28 cellular contexts compared by ENCODE assay signal in genomic region chr9:35060548-35061207, GRCh38.
"Had no signal": no experiment of that assay in that cellular context is flagged by ENCODE, and none has a peak within 500 bp of the region (broad histone marks: within the 10 kb centered on the region; RNA-seq: fewer than 3 reads in every experiment).

No MANE protein-coding gene starts in this region.

- H3K27ac Mint-ChIP-seq: activated B cell treated with CpG ODN at 0.5 μM for 24 hours; activated CD4-positive, alpha-beta memory T cell treated with anti-CD3 and anti-CD28 coated beads, Interleukin-2, amount 10 ng/mL, durations not matched to agents 7 days and 5 days; activated T-cell treated with anti-CD3 and anti-CD28 coated beads, Interleukin-2, amount 50 U/mL, for 72 hours; activated T-helper 2 cell treated with anti-CD3 and anti-CD28 coated beads, Interferon-gamma antibody, Interleukin-2, Interleukin-4, amounts not matched to agents 10 μg/mL and 5 μg/mL and 100 μg/mL, durations not matched to agents 14 hours and 24 hours and 36 hours; T-cell had no signal

- FAIRE-seq: TTC549 had no signal

- H3K4me2 ChIP-seq: KMS-11 had no signal

- H3K9ac ChIP-seq: KMS-11 had no signal

- H3K4me1 ChIP-seq: ascending aorta had no signal

- ATAC-seq: activated T-cell treated with anti-CD3 and anti-CD28 coated beads, Interleukin-2, amount 50 U/mL, for 72 hours; Panc1; Right ventricle myocardium inferior; T-cell had no signal

- H3K27me3 Mint-ChIP-seq: activated B cell treated with CpG ODN at 0.5 μM for 24 hours; activated CD4-positive, alpha-beta memory T cell treated with anti-CD3 and anti-CD28 coated beads, Interleukin-2, amount 10 ng/mL, durations not matched to agents 7 days and 5 days; activated naive CD4-positive, alpha-beta T cell treated with anti-CD3 and anti-CD28 coated beads, Interleukin-2, amount 50 U/mL, for 24 hours; brain; T-cell had no signal

- H3K9me3 Mint-ChIP-seq: activated B cell treated with CpG ODN at 0.5 μM for 24 hours; activated CD4-positive, alpha-beta memory T cell treated with anti-CD3 and anti-CD28 coated beads, Interleukin-2, amount 10 ng/mL, durations not matched to agents 7 days and 5 days; activated naive CD4-positive, alpha-beta T cell treated with anti-CD3 and anti-CD28 coated beads, Interleukin-2, amount 50 U/mL, for 24 hours; activated T-cell treated with anti-CD3 and anti-CD28 coated beads, Interleukin-2, amount 50 U/mL, for 72 hours; activated T-helper 2 cell treated with anti-CD3 and anti-CD28 coated beads, Interferon-gamma antibody, Interleukin-2, Interleukin-4, amounts not matched to agents 10 μg/mL and 5 μg/mL and 100 μg/mL, durations not matched to agents 14 hours and 24 hours and 36 hours; brain; T-cell had no signal

- DNase-seq: activated B cell treated with CpG ODN at 0.5 μM for 24 hours; activated CD4-positive, alpha-beta memory T cell treated with anti-CD3 and anti-CD28 coated beads, Interleukin-2, amount 10 ng/mL, durations not matched to agents 7 days and 5 days; activated CD4-positive, alpha-beta T cell treated with anti-CD3 and anti-CD28 coated beads for 1 hour; activated CD4-positive, alpha-beta T cell treated with anti-CD3 and anti-CD28 coated beads, Interleukin-2, amount 50 U/mL, for 1 hour; activated naive CD4-positive, alpha-beta T cell; activated T-cell treated with anti-CD3 and anti-CD28 coated beads, Interleukin-2, amount 50 U/mL, for 72 hours; NCI-H1092; NCI-H1417 treated with DMSO at 0.1 percent for 48 hours; NCI-H1694; NCI-H2029; NCI-H2107; NCI-H2171 treated with DMSO at 0.1 percent for 48 hours; NCI-H226; NCI-H526; NCI-H82; RPMI8226; T-cell; T-helper 2 cell; T1000 had no signal

- H3K4me3 Mint-ChIP-seq: activated B cell treated with CpG ODN at 0.5 μM for 24 hours; activated CD4-positive, alpha-beta memory T cell treated with anti-CD3 and anti-CD28 coated beads, Interleukin-2, amount 10 ng/mL, durations not matched to agents 7 days and 5 days; activated naive CD4-positive, alpha-beta T cell treated with anti-CD3 and anti-CD28 coated beads, Interleukin-2, amount 50 U/mL, for 24 hours; activated T-cell treated with anti-CD3 and anti-CD28 coated beads, Interleukin-2, amount 50 U/mL, for 72 hours; brain; T-cell had no signal

- H3K27ac ChIP-seq: ascending aorta, KMS-11, SK-N-MC had no signal

- H3K27me3 ChIP-seq: ascending aorta had no signal

- H3K4me3 ChIP-seq: ascending aorta, SK-N-MC had no signal

- H3K9me3 ChIP-seq: ascending aorta had no signal

- H3K4me1 Mint-ChIP-seq: activated B cell treated with CpG ODN at 0.5 μM for 24 hours; activated naive CD4-positive, alpha-beta T cell treated with anti-CD3 and anti-CD28 coated beads, Interleukin-2, amount 50 U/mL, for 24 hours; brain had no signal
